Comparison of ENCODE assay signal across 24 cellular contexts in genomic region chr3:124802054-124802698, GRCh38.
A peak's percentile ranks its signal among the peaks of the same experiment; 100 is the strongest.
DNase-seq lines count a peak whose midpoint lies in the region; ATAC-seq, FAIRE-seq and TF ChIP-seq lines count a peak whose summit lies in the region.
"Had no signal": no experiment of that assay in that cellular context is flagged by ENCODE, and none has a peak within 500 bp of the region (broad histone marks: within the 10 kb centered on the region; RNA-seq: fewer than 3 reads in every experiment).

No MANE protein-coding gene starts in this region.

- H3K23ac ChIP-seq in IMR-90 (ENCODE audit: low read depth, low read length) (no peak overlapping the region), H1 (ENCODE audit: insufficient read length) (no peak overlapping the region)

- no peak overlapping the region for H4K91ac ChIP-seq in IMR-90 (ENCODE audit: insufficient read depth, low read depth, low read length)
- no peak overlapping the region for H4K91ac ChIP-seq in H1 (replicated peaks; ENCODE audit: insufficient read length, low read length)

- peaks cover 30% of the 10 kb centered on the region for H3K4me1 Mint-ChIP-seq in mesothelial cell of epicardium
- H3K4me1 Mint-ChIP-seq: central memory CD8-positive, alpha-beta T cell; stimulated activated naive B cell treated with anti-CD40 and anti-IgM and Interleukin-4, amounts not matched to agents 10 μg/mL and 1 μg/mL and 100 μg/mL, for 72 hours had no signal

- H2BK12ac ChIP-seq in H1 (ENCODE audit: low read depth, low read length), result no peak overlapping the region

- no peak overlapping the region for H2AK9ac ChIP-seq in IMR-90 (replicated peaks; ENCODE audit: low read depth, low read length, poor library complexity)

- H2AK5ac ChIP-seq in IMR-90 (ENCODE audit: low read depth, low read length), result no peak overlapping the region
- H2AK5ac ChIP-seq in H1 (ENCODE audit: low read depth, low read length), result no peak overlapping the region

- H3K4me3 ChIP-seq in IMR-90 (ENCODE audit: insufficient read depth, low read depth, low read length) (no peak overlapping the region), H1 (ENCODE audit: extremely low read depth in 1 of 4, insufficient read depth in 2 of 4, low read depth in 3 of 4, low read length in 4 of 4) (no peak overlapping the region), thoracic aorta (no peak overlapping the region)
- H3K4me3 ChIP-seq: ascending aorta, lung, sigmoid colon had no signal

- ATAC-seq in IMR-90 (ENCODE audit: low read depth) (no peak), thoracic aorta (ENCODE audit: insufficient number of reproducible peaks, low FRiP score, low read depth) (no peak), GM18909 (IDR thresholded peaks at IDR 0.05; ENCODE audit: poor library complexity, unreplicated experiment) (no peak), GM18505 (IDR thresholded peaks at IDR 0.05; ENCODE audit: unreplicated experiment) (no peak)
- ATAC-seq: activated naive CD4-positive, alpha-beta T cell treated with anti-CD3 and anti-CD28 coated beads, Interleukin-2, amount 50 U/mL, for 72 hours; stimulated activated naive B cell treated with anti-CD40 and anti-IgM and Interleukin-4, amounts not matched to agents 10 μg/mL and 1 μg/mL and 100 μg/mL, for 72 hours had no signal

- intact Hi-C loops in IMR-90 (cut with micrococcal nuclease), result no loop called here

- no peaks in the 10 kb centered on the region for H3K27me3 Mint-ChIP-seq in mesothelial cell of epicardium (ENCODE audit: low read depth)

- H3K56ac ChIP-seq in IMR-90 (ENCODE audit: extremely low read depth, insufficient read depth, low read length) (no peak overlapping the region), H1 (replicated peaks; ENCODE audit: insufficient read length, low read depth, low read length) (no peak overlapping the region)

- WGBS in IMR-90 (ENCODE audit: extremely low coverage in 2 of 2, insufficient read length in 1 of 2), 2 experiments, result no CpG with 5 or more reads among the region's 8 CpGs
- WGBS in H1 (ENCODE audit: extremely low coverage in 1 of 2, insufficient coverage in 1 of 2, insufficient read length in 1 of 2, insufficient replicate concordance in 2 of 2, low coverage in 1 of 2, low lambda C conversion rate in 2 of 2, missing lambda C conversion rate in 1 of 2), 2 experiments, result 89% methylated on average over 8 of the region's 8 CpGs; no CpG with 5 or more reads in 1 of the 2 experiments

- TF ChIP-seq POLR2A in IMR-90 (IDR thresholded peaks at IDR 0.05; ENCODE audit: low read depth, low read length), result no peak
- TF ChIP-seq POLR2A in H1 (IDR thresholded peaks at IDR 0.05; ENCODE audit: control extremely low read depth in 1 of 2, low read depth in 2 of 2, low read length in 2 of 2), result no peak
- TF ChIP-seq POLR2A in GM18505 (IDR thresholded peaks at IDR 0.05; ENCODE audit: borderline replicate concordance, extremely low read depth, insufficient read depth, insufficient read length), result no peak

- H4K8ac ChIP-seq in IMR-90 (ENCODE audit: low read depth in 2 of 2, low read length in 2 of 2) (peak overlapping the region in 1 of 2 experiments; percentile 37; a peak in 1 of 4 replicates), H1 (ENCODE audit: extremely low read depth, insufficient read depth, low read length) (peak overlapping the region; percentile 14; the same call in 1 of the 2 replicates)

- no peaks in the 10 kb centered on the region for H3K9me3 Mint-ChIP-seq in mesothelial cell of epicardium
- H3K9me3 Mint-ChIP-seq: activated naive CD4-positive, alpha-beta T cell treated with anti-CD3 and anti-CD28 coated beads, Interleukin-2, amount 50 U/mL, for 72 hours; central memory CD8-positive, alpha-beta T cell; stimulated activated naive B cell treated with anti-CD40 and anti-IgM and Interleukin-4, amounts not matched to agents 10 μg/mL and 1 μg/mL and 100 μg/mL, for 72 hours had no signal

- CTCF ChIA-PET in IMR-90 (lab: Yijun Ruan, JAX), result no interaction called here
- CTCF ChIA-PET in H1 (lab: Charles Lee; ENCODE audit: partially characterized antibody), result interaction anchor here (0.6 to 2.1 kb wide), 5 partner anchors 42 to 198 kb away, joined by 3 to 11 read pairs (median 3); no protein-coding TSS in a partner anchor

- no peak overlapping the region for H3K18ac ChIP-seq in IMR-90 (ENCODE audit: low read depth, low read length)
- H3K18ac ChIP-seq in H1 (ENCODE audit: extremely low read depth, low read length), result no peak overlapping the region

- no peak overlapping the region for H3K4me3 Mint-ChIP-seq in mesothelial cell of epicardium
- H3K4me3 Mint-ChIP-seq: central memory CD8-positive, alpha-beta T cell; stimulated activated naive B cell treated with anti-CD40 and anti-IgM and Interleukin-4, amounts not matched to agents 10 μg/mL and 1 μg/mL and 100 μg/mL, for 72 hours had no signal

- H3K4me2 ChIP-seq in IMR-90 (ENCODE audit: low read depth, low read length), result no peak overlapping the region
- H3K4me2 ChIP-seq in H1 (ENCODE audit: insufficient read depth in 1 of 2, low read depth in 2 of 2, low read length in 2 of 2), result no peak overlapping the region

- peak overlapping the region; percentile 80 for H3K27ac Mint-ChIP-seq in mesothelial cell of epicardium
- H3K27ac Mint-ChIP-seq: stimulated activated naive B cell treated with anti-CD40 and anti-IgM and Interleukin-4, amounts not matched to agents 10 μg/mL and 1 μg/mL and 100 μg/mL, for 72 hours had no signal

- no peak for TF ChIP-seq RAD21 in IMR-90 (IDR thresholded peaks at IDR 0.05; ENCODE audit: low read length)
- no peak for TF ChIP-seq RAD21 in H1 (IDR thresholded peaks at IDR 0.05 in 1 of 2, conservative IDR thresholded peaks at IDR 0.05 in 1 of 2; ENCODE audit: low read depth in 2 of 2, low read length in 2 of 2)

- H3K36me3 ChIP-seq in IMR-90 (ENCODE audit: control insufficient read depth, insufficient read depth, low read length) (peaks cover 10% of the 10 kb centered on the region; the same call in 1 of the 2 replicates), H1 (ENCODE audit: control insufficient read depth in 2 of 4, insufficient read depth in 4 of 4, low read length in 3 of 4) (0 out of 8 replicates have a peak, but pooled peaks cover 0 to 5% (median 0%) of the 10 kb centered on the region in 4 experiments), thoracic aorta (peaks cover 31% of the 10 kb centered on the region)

- H3K23me2 ChIP-seq in H1 (ENCODE audit: low read depth, low read length), result no peaks in the 10 kb centered on the region

- no peak overlapping the region for H2BK15ac ChIP-seq in IMR-90 (ENCODE audit: low read depth, low read length)
- H2BK15ac ChIP-seq in H1 (ENCODE audit: low read length), result no peak overlapping the region

- peaks cover 3% of the 10 kb centered on the region for H3K36me3 Mint-ChIP-seq in mesothelial cell of epicardium
- H3K36me3 Mint-ChIP-seq: activated naive CD4-positive, alpha-beta T cell treated with anti-CD3 and anti-CD28 coated beads, Interleukin-2, amount 50 U/mL, for 72 hours; stimulated activated naive B cell treated with anti-CD40 and anti-IgM and Interleukin-4, amounts not matched to agents 10 μg/mL and 1 μg/mL and 100 μg/mL, for 72 hours had no signal

- H3K4ac ChIP-seq in IMR-90 (ENCODE audit: low read depth, low read length) (no peak overlapping the region), H1 (replicated peaks; ENCODE audit: insufficient read length, low read depth, low read length) (no peak overlapping the region)

- POLR2A ChIA-PET in IMR-90 (lab: Charles Lee; ENCODE audit: unreplicated experiment) (no interaction called here), H1 (lab: Charles Lee; ENCODE audit: partially characterized antibody) (interaction anchor here (0.6 to 1.5 kb wide), 2 partner anchors 24 to 305 kb away, joined by 3 read pairs; no protein-coding TSS in a partner anchor)

- H3K9me1 ChIP-seq in IMR-90 (ENCODE audit: insufficient read depth, low read length), result peaks cover 16% of the 10 kb centered on the region

- H3K27me3 ChIP-seq in IMR-90 (ENCODE audit: control insufficient read depth, insufficient read depth, low read length), result no peaks in the 10 kb centered on the region
- no peaks in the 10 kb centered on the region for H3K27me3 ChIP-seq in H1 (replicated peaks in 1 of 4; ENCODE audit: control insufficient read depth in 3 of 4, extremely low read depth in 1 of 4, insufficient read depth in 3 of 4, low read length in 3 of 4)
- H3K27me3 ChIP-seq in thoracic aorta (replicated peaks; ENCODE audit: insufficient read depth), result no peaks in the 10 kb centered on the region
- H3K27me3 ChIP-seq: ascending aorta, sigmoid colon had no signal

- TF ChIP-seq EP300 in H1 (IDR thresholded peaks at IDR 0.05; ENCODE audit: borderline replicate concordance in 1 of 2, low read depth in 2 of 2, low read length in 2 of 2), result no peak

- H3K4me1 ChIP-seq in IMR-90 (ENCODE audit: control insufficient read depth, insufficient read depth, low read length) (peaks cover 8% of the 10 kb centered on the region), H1 (replicated peaks in 1 of 4; ENCODE audit: control insufficient read depth in 3 of 4, insufficient read depth in 4 of 4, low read length in 3 of 4) (peaks cover 2 to 16% (median 4%) of the 10 kb centered on the region in 4 experiments; a peak in 6 of 7 replicates), thoracic aorta (ENCODE audit: control insufficient read depth in 1 of 2, low read depth in 2 of 2) (peaks cover 15 to 34% of the 10 kb centered on the region in 2 donors)

- no peak overlapping the region for H2AFZ ChIP-seq in IMR-90 (replicated peaks; ENCODE audit: low read length, poor library complexity)
- H2AFZ ChIP-seq in H1 (ENCODE audit: low read length), result no peak overlapping the region

- DNase-seq in IMR-90, result no peak
- no peak for DNase-seq in H1 (ENCODE audit: low read depth in 1 of 2, low spot score in 2 of 2)
- DNase-seq in mesothelial cell of epicardium (ENCODE audit: low spot score in 2 of 2, unreplicated experiment in 2 of 2), result no peak
- no peak for DNase-seq in thoracic aorta (ENCODE audit: low spot score)
- no peak for DNase-seq in NCI-H226
- DNase-seq: ACHN; activated CD4-positive, alpha-beta T cell treated with anti-CD3 and anti-CD28 coated beads for 1 hour; activated T-cell treated with anti-CD3 and anti-CD28 coated beads for 4 hours; kidney; NCI-H1436; NCI-H2107; NCI-H446; sigmoid colon; stimulated activated CD4-positive, alpha-beta T cell treated with anti-CD3 and anti-CD28 coated beads, Interleukin-15, amount 100 ng/mL, for 24 hours; stimulated activated naive B cell treated with anti-CD40 and anti-IgM and Interleukin-4, amounts not matched to agents 10 μg/mL and 1 μg/mL and 100 μg/mL, for 72 hours; T-helper 2 cell had no signal

- H4K5ac ChIP-seq in IMR-90 (ENCODE audit: low read depth, low read length), result no peak overlapping the region
- H4K5ac ChIP-seq in H1 (ENCODE audit: insufficient read length, low read depth, low read length), result no peak overlapping the region

- H4K20me1 ChIP-seq in IMR-90 (ENCODE audit: insufficient read depth, low read length) (peaks cover 13% of the 10 kb centered on the region), H1 (replicated peaks in 1 of 2; ENCODE audit: control insufficient read depth in 1 of 2, insufficient read depth in 2 of 2, low read length in 2 of 2) (peaks cover 0 to 1% of the 10 kb centered on the region in 2 experiments)

- H3K14ac ChIP-seq in IMR-90 (replicated peaks; ENCODE audit: low read depth, low read length), result peak overlapping the region; percentile 36
- no peak overlapping the region for H3K14ac ChIP-seq in H1 (ENCODE audit: insufficient read length)

- no peak for FAIRE-seq in H1 (lab: Jason Lieb, UNC)
- FAIRE-seq: G401.6, kidney had no signal

- H2BK5ac ChIP-seq in IMR-90 (ENCODE audit: low read depth, low read length, poor library complexity, severe bottlenecking), result no peak overlapping the region
- H2BK5ac ChIP-seq in H1 (ENCODE audit: low read depth, low read length), result no peak overlapping the region

- no peak overlapping the region for H3K27ac ChIP-seq in IMR-90 (ENCODE audit: insufficient read depth, low read length)
- H3K27ac ChIP-seq in H1 (ENCODE audit: low read depth, low read length), result no peak overlapping the region
- peak overlapping the region; percentile 8 to 61 for H3K27ac ChIP-seq in thoracic aorta
- H3K27ac ChIP-seq: HL-60 had no signal

- H2BK120ac ChIP-seq in IMR-90 (ENCODE audit: low read depth, low read length), result no peak overlapping the region
- H2BK120ac ChIP-seq in H1 (replicated peaks; ENCODE audit: low read depth, low read length), result no peak overlapping the region

- no peaks in the 10 kb centered on the region for H3K9me3 ChIP-seq in IMR-90 (ENCODE audit: control insufficient read depth, insufficient read depth, low read length)
- H3K9me3 ChIP-seq in H1 (ENCODE audit: insufficient read depth in 2 of 2, low read depth in 1 of 2, low read length in 1 of 2), result no peaks in the 10 kb centered on the region
- H3K9me3 ChIP-seq in thoracic aorta, result no peaks in the 10 kb centered on the region
- H3K9me3 ChIP-seq: ascending aorta, sigmoid colon had no signal

- H3K9ac ChIP-seq in IMR-90 (ENCODE audit: low read depth, low read length) (no peak overlapping the region), H1 (replicated peaks in 1 of 4; ENCODE audit: extremely low read depth in 1 of 4, low read depth in 3 of 4, low read length in 3 of 4) (no peak overlapping the region)

- in situ Hi-C loops in IMR-90 (cut with MboI; ENCODE audit: low sequenced_read_pairs), result no loop called here

- no peak for TF ChIP-seq CTCF in IMR-90 (conservative IDR thresholded peaks at IDR 0.05; ENCODE audit: low read depth, low read length)
- no peak for TF ChIP-seq CTCF in H1 (IDR thresholded peaks at IDR 0.05; ENCODE audit: control extremely low read depth in 1 of 3, insufficient read depth in 1 of 3, low read depth in 1 of 3, low read length in 3 of 3)
- no peak for TF ChIP-seq CTCF in mesothelial cell of epicardium (IDR thresholded peaks at IDR 0.05; ENCODE audit: unreplicated experiment)
- TF ChIP-seq CTCF in thoracic aorta (IDR thresholded peaks at IDR 0.05), result no peak

- dilution Hi-C loops in IMR-90 (cut with HindIII; ENCODE audit: low sequenced_read_pairs, unreplicated experiment), result no loop called here

- no peaks in the 10 kb centered on the region for H3K79me2 ChIP-seq in H1 (ENCODE audit: control insufficient read depth in 1 of 2, insufficient read depth in 2 of 2, low read length in 2 of 2)

- H2BK20ac ChIP-seq in IMR-90 (ENCODE audit: low read depth, low read length), result no peak overlapping the region
- H2BK20ac ChIP-seq in H1 (ENCODE audit: low read length), result no peak overlapping the region

- BruUV-seq in IMR-90 (replicated peaks; lab: Mats Ljungman, UMichigan), result no TSS peak

- H3K79me1 ChIP-seq in IMR-90 (ENCODE audit: low read depth in 1 of 2, low read length in 2 of 2), result peaks cover 0 to 10% of the 10 kb centered on the region in 2 experiments; a peak in 2 of 4 replicates
- H3K79me1 ChIP-seq in H1 (ENCODE audit: low read depth, low read length), result no peaks in the 10 kb centered on the region; the same call in 1 of the 2 replicates

Comparison
In these comparisons a context has a peak if more than half of its experiments do, and no peak if none do; other contexts are left out.
1. H3K27ac ChIP-seq: peak in thoracic aorta (2 of 2); none in IMR-90 (single experiment) and H1 (single experiment).